29 cellular contexts compared by ENCODE assay signal in genomic region chr16:88195911-88196465, GRCh38.
"Had no signal": no experiment of that assay in that cellular context is flagged by ENCODE, and none has a peak within 500 bp of the region (broad histone marks: within the 10 kb centered on the region; RNA-seq: fewer than 3 reads in every experiment).

No MANE protein-coding gene starts in this region.

- H3K4me1 ChIP-seq: ascending aorta, foreskin keratinocyte, right atrium auricular region, thyroid gland had no signal

- H3K27me3 ChIP-seq: ascending aorta, brain microvascular endothelial cell, heart left ventricle, right atrium auricular region, thyroid gland had no signal

- H3K9me3 ChIP-seq: ascending aorta, heart left ventricle, right atrium auricular region, thyroid gland had no signal

- H3K27ac ChIP-seq: ascending aorta, brain microvascular endothelial cell, foreskin keratinocyte, heart left ventricle, right atrium auricular region, thyroid gland, VCaP had no signal

- H3K4me3 ChIP-seq: ascending aorta, heart left ventricle, right atrium auricular region, thyroid gland had no signal

- DNase-seq: activated CD4-positive, alpha-beta memory T cell treated with anti-CD3 and anti-CD28 coated beads for 36 hours; activated CD4-positive, alpha-beta T cell treated with anti-CD3 and anti-CD28 coated beads for 48 hours; activated CD8-positive, alpha-beta memory T cell treated with anti-CD3 and anti-CD28 coated beads, Interleukin-2, amount 50 U/mL, for 48 hours; activated gamma-delta T cell; activated naive CD4-positive, alpha-beta T cell treated with anti-CD3 and anti-CD28 coated beads, Interleukin-2, amount 10 ng/mL, durations not matched to agents 7 days and 5 days; activated naive CD8-positive, alpha-beta T cell treated with anti-CD3 and anti-CD28 coated beads, Interleukin-2, amount 10 ng/mL, durations not matched to agents 7 days and 5 days; activated T-cell treated with anti-CD3 and anti-CD28 coated beads, Interleukin-2, amount 50 U/mL, for 24 hours; brain microvascular endothelial cell; caudate nucleus; endodermal cell; foreskin keratinocyte; hypothalamus; immature natural killer cell; left colon; mammary epithelial cell; naive thymus-derived CD8-positive, alpha-beta T cell; occipital lobe; stimulated activated CD4-positive, alpha-beta T cell treated with anti-CD3 and anti-CD28 coated beads, Interleukin-4, amount 100 ng/mL, for 24 hours; stimulated activated naive CD8-positive, alpha-beta T cell treated with anti-CD3 and anti-CD28 coated beads, Interleukin-15, amount 100 ng/mL, for 72 hours; substantia nigra; T-helper 9 cell; thyroid gland had no signal

- H3K36me3 ChIP-seq: ascending aorta, brain microvascular endothelial cell, heart left ventricle, right atrium auricular region, thyroid gland had no signal

- ATAC-seq: activated CD4-positive, CD25-positive, alpha-beta regulatory T cell treated with anti-CD3 and anti-CD28 coated beads, Interleukin-2, amount 50 U/mL, for 24 hours; esophagus mucosa; foreskin keratinocyte; heart left ventricle; left colon; naive thymus-derived CD8-positive, alpha-beta T cell; stimulated activated effector memory CD8-positive, alpha-beta T cell treated with anti-CD3 and anti-CD28 coated beads, Interleukin-12 subunit alpha, Interleukin-12 subunit beta, amount 100 ng/mL, for 72 hours; stimulated activated naive CD8-positive, alpha-beta T cell treated with anti-CD3 and anti-CD28 coated beads, Interleukin-15, amount 100 ng/mL, for 72 hours had no signal
